Comparison of ENCODE assay signal across 23 cellular contexts in the genomic region with DNA sequence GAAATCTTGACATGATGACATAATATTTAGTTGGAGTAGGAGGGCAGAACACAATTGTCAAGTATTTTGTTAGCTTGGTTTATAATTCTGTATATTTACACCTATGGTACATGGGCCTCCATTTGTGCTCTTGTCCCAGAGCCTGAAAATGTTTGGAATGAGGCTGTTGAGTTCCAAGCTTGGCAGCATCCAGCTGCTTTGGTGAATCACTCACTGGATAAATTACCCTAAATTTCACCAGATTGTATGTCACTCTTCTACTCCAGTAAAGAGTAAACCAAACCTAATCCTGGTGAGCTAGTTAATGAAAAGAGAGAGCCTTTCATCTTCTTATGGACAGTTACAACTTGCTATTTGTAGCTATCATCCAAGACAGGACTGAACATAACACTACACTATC.
"Had no signal": no experiment of that assay in that cellular context is flagged by ENCODE, and none has a peak within 500 bp of the region (broad histone marks: within the 10 kb centered on the region; RNA-seq: fewer than 3 reads in every experiment).

No MANE protein-coding gene starts in this region.

- H3K27ac ChIP-seq: breast epithelium, colonic mucosa, esophagus muscularis mucosa, gastroesophageal sphincter, heart left ventricle, neural progenitor cell, right lobe of liver, stomach, suprapubic skin, tibial nerve had no signal

- H3K4me1 ChIP-seq: breast epithelium, colonic mucosa, gastroesophageal sphincter, heart left ventricle, neural progenitor cell, right lobe of liver, stomach, suprapubic skin, tibial nerve had no signal

- H3K27me3 ChIP-seq: breast epithelium, colonic mucosa, esophagus muscularis mucosa, gastroesophageal sphincter, heart left ventricle, neural progenitor cell, right lobe of liver, stomach, suprapubic skin, tibial nerve had no signal

- H3K36me3 ChIP-seq: breast epithelium, colonic mucosa, esophagus muscularis mucosa, gastroesophageal sphincter, heart left ventricle, neural progenitor cell, right lobe of liver, stomach, suprapubic skin, tibial nerve had no signal

- ATAC-seq: activated CD8-positive, alpha-beta T cell treated with anti-CD3 and anti-CD28 coated beads, Interleukin-2, amount 10 ng/mL, durations not matched to agents 7 days and 5 days; gastroesophageal sphincter; heart left ventricle; left lobe of liver; naive thymus-derived CD4-positive, alpha-beta T cell; right lobe of liver; stimulated activated memory B cell treated with anti-CD40 and anti-IgM and Interleukin-4, amounts not matched to agents 10 μg/mL and 1 μg/mL and 100 μg/mL, for 72 hours had no signal

- H3K4me3 ChIP-seq: breast epithelium, colonic mucosa, esophagus muscularis mucosa, gastroesophageal sphincter, heart left ventricle, lung, neural progenitor cell, right lobe of liver, stomach, suprapubic skin, tibial nerve had no signal

- DNase-seq: activated CD4-positive, alpha-beta T cell treated with anti-CD3 and anti-CD28 coated beads, Interleukin-2, amount 50 U/mL, for 1 hour; activated CD8-positive, alpha-beta T cell treated with anti-CD3 and anti-CD28 coated beads, Interleukin-2, amount 10 ng/mL, durations not matched to agents 7 days and 5 days; activated gamma-delta T cell treated with Interleukin-2 at 50 U/mL for 16 hours; activated T-cell treated with anti-CD3 and anti-CD28 coated beads, Interleukin-2, amount 50 U/mL, for 1 hour; colonic mucosa; heart left ventricle; kidney; naive thymus-derived CD4-positive, alpha-beta T cell; posterior cingulate gyrus; right lobe of liver; small intestine; stimulated activated CD4-positive, alpha-beta T cell treated with anti-CD3 and anti-CD28 coated beads, Interleukin-15, amount 100 ng/mL, for 24 hours; stomach; T1000 had no signal

- H3K9me3 ChIP-seq: colonic mucosa, right lobe of liver had no signal
